Comparison of ENCODE assay signal across 20 cellular contexts in genomic region chr1:30323841-30324240, GRCh38.
A peak's percentile ranks its signal among the peaks of the same experiment; 100 is the strongest.
DNase-seq lines count a peak whose midpoint lies in the region; ATAC-seq and TF ChIP-seq lines count a peak whose summit lies in the region.
"Had no signal": no experiment of that assay in that cellular context is flagged by ENCODE, and none has a peak within 500 bp of the region (broad histone marks: within the 10 kb centered on the region; RNA-seq: fewer than 3 reads in every experiment).

No MANE protein-coding gene starts in this region.

- H3K27ac ChIP-seq in right atrium auricular region (no peak overlapping the region), left ventricle myocardium inferior (replicated peaks) (no peak overlapping the region), caudate nucleus (ENCODE audit: low read depth, low read length) (peak overlapping the region; percentile 48), neural cell (ENCODE audit: low read length) (no peak overlapping the region), thyroid gland (no peak overlapping the region)
- H3K27ac ChIP-seq: A549, HL-60 had no signal

- H3K4me3 ChIP-seq in right atrium auricular region = no peak overlapping the region
- H3K4me3 ChIP-seq in left ventricle myocardium inferior = no peak overlapping the region
- H3K4me3 ChIP-seq in neural cell (ENCODE audit: low read length) = peak overlapping the region; percentile 13
- H3K4me3 ChIP-seq in thyroid gland (replicated peaks in 1 of 3) = no peak overlapping the region
- H3K4me3 ChIP-seq: A549, GM23338, K562 had no signal

- H3K9me3 ChIP-seq in right atrium auricular region (no peaks in the 10 kb centered on the region), left ventricle myocardium inferior (replicated peaks) (no peaks in the 10 kb centered on the region), neural cell (ENCODE audit: low read length) (no peaks in the 10 kb centered on the region), thyroid gland (no peaks in the 10 kb centered on the region)
- H3K9me3 ChIP-seq: A549 had no signal

- no peaks in the 10 kb centered on the region for H3K9me2 ChIP-seq in neural cell (ENCODE audit: insufficient read depth, low read length)

- no peak for TF ChIP-seq EP300 in neural cell (conservative IDR thresholded peaks at IDR 0.05; ENCODE audit: poor library complexity, severe bottlenecking)

- no peak overlapping the region for H3K4me2 ChIP-seq in neural cell (ENCODE audit: low read length)
- H3K4me2 ChIP-seq: A549, GM23338 had no signal

- DNase-seq in right atrium auricular region (ENCODE audit: low spot score) = peak; percentile 21
- no peak for DNase-seq in left ventricle myocardium inferior
- DNase-seq in caudate nucleus (lab: John Stamatoyannopoulos, UW) = peak in 30 of 61 donors; percentile 8 to 75 (median 34)
- no peak for DNase-seq in thyroid gland
- DNase-seq: Calu3; CD4-positive, CD25-positive, alpha-beta regulatory T cell; GDM1; NCI-H1092; NCI-H1694; NCI-H2107; NCI-H446; PC-3 had no signal

- H3K79me2 ChIP-seq in neural cell (replicated peaks; ENCODE audit: insufficient read depth, low read length) = no peaks in the 10 kb centered on the region

- no peaks in the 10 kb centered on the region for H4K20me1 ChIP-seq in neural cell (ENCODE audit: insufficient read depth)

- WGBS in thyroid gland, 2 donors = 62 to 63% methylated on average over 5 of the region's 5 CpGs

- intact Hi-C loops in left ventricle myocardium inferior (cut with micrococcal nuclease) = no loop called here
- intact Hi-C loops in thyroid gland (cut with DNase I) = no loop called here

- no peak for TF ChIP-seq CTCF in right atrium auricular region (IDR thresholded peaks at IDR 0.05)
- TF ChIP-seq CTCF in left ventricle myocardium inferior (IDR thresholded peaks at IDR 0.05; ENCODE audit: borderline replicate concordance) = no peak
- no peak for TF ChIP-seq CTCF in neural cell (IDR thresholded peaks at IDR 0.05; ENCODE audit: poor library complexity, severe bottlenecking)
- no peak for TF ChIP-seq CTCF in thyroid gland (IDR thresholded peaks at IDR 0.05)

- H3K4me1 ChIP-seq in right atrium auricular region (no peaks in the 10 kb centered on the region), left ventricle myocardium inferior (no peaks in the 10 kb centered on the region), thyroid gland (no peaks in the 10 kb centered on the region)
- H3K4me1 ChIP-seq: A549 had no signal

- no peak for TF ChIP-seq POLR2A in thyroid gland (IDR thresholded peaks at IDR 0.05)

- no peak for ATAC-seq in GM21447 (IDR thresholded peaks at IDR 0.05; ENCODE audit: unreplicated experiment)
- no peak for ATAC-seq in HG03469 (IDR thresholded peaks at IDR 0.05; ENCODE audit: unreplicated experiment)
- no peak for ATAC-seq in GM21526 (IDR thresholded peaks at IDR 0.05; ENCODE audit: low FRiP score, unreplicated experiment)
- ATAC-seq: A549, GM23338, K562, PC-3 had no signal

- H2AFZ ChIP-seq in neural cell (ENCODE audit: low read depth, low read length) = no peak overlapping the region
- H2AFZ ChIP-seq: GM23338 had no signal

- peak overlapping the region; percentile 17 for H3K9ac ChIP-seq in neural cell (ENCODE audit: low read length)

- H3K36me3 ChIP-seq in right atrium auricular region = no peaks in the 10 kb centered on the region
- no peaks in the 10 kb centered on the region for H3K36me3 ChIP-seq in left ventricle myocardium inferior
- H3K36me3 ChIP-seq in neural cell (ENCODE audit: insufficient read depth, low read length) = no peaks in the 10 kb centered on the region
- H3K36me3 ChIP-seq in thyroid gland = no peaks in the 10 kb centered on the region

- H3K27me3 ChIP-seq in right atrium auricular region (no peaks in the 10 kb centered on the region), left ventricle myocardium inferior (ENCODE audit: low read depth) (peaks cover 97% of the 10 kb centered on the region), neural cell (ENCODE audit: insufficient read depth, low read depth, low read length) (no peaks in the 10 kb centered on the region), thyroid gland (no peaks in the 10 kb centered on the region)

- no peak for TF ChIP-seq RAD21 in neural cell (conservative IDR thresholded peaks at IDR 0.05)

- H3F3A ChIP-seq in neural cell (ENCODE audit: insufficient read depth, low read length, poor library complexity, severe bottlenecking) = no peaks in the 10 kb centered on the region

TF ChIP-seq in neural cell, 6 proteins besides CTCF, POLR2A, EP300 and RAD21:
- TF ChIP-seq TAF1 (IDR thresholded peaks at IDR 0.05; ENCODE audit: low read depth) = no peak
- no peak for TF ChIP-seq MXI1 (conservative IDR thresholded peaks at IDR 0.05; ENCODE audit: poor library complexity, severe bottlenecking)
- TF ChIP-seq REST (IDR thresholded peaks at IDR 0.05; ENCODE audit: borderline replicate concordance) = peak; percentile 27
